1 cellular context compared by ENCODE assay signal in the genomic region with DNA sequence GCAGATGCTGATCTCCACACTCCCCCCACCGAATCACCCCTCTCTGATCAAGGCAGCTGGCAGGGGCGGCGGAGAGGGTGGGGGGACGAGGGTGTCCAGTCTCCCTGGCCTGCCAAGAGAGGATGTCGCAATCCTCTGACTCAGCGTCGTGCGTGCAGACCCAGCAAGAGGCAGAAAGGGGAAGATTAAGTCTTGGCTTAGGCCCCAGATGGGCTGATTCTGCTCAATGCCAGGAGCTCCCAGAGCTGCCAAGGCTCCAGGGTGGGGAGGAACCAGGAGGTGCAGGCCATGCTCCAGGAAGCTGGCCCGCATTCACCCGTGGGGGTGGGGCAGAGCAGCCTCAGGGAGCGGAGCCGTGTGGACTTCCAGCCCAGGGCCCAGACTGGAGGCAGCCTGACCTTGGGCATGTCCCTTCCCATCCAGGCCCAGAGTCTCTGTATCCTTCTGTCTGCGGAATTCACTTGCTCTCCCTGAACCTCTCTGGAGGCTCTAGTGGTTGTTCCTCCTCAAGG.
TF ChIP-seq lines count a peak whose summit lies in the region.

No MANE protein-coding gene starts in this region.

TF ChIP-seq in HepG2, 621 proteins besides CTCF, POLR2A, EP300 and RAD21 (continued from another document and continues in another):
- TF ChIP-seq, protein P1, sequence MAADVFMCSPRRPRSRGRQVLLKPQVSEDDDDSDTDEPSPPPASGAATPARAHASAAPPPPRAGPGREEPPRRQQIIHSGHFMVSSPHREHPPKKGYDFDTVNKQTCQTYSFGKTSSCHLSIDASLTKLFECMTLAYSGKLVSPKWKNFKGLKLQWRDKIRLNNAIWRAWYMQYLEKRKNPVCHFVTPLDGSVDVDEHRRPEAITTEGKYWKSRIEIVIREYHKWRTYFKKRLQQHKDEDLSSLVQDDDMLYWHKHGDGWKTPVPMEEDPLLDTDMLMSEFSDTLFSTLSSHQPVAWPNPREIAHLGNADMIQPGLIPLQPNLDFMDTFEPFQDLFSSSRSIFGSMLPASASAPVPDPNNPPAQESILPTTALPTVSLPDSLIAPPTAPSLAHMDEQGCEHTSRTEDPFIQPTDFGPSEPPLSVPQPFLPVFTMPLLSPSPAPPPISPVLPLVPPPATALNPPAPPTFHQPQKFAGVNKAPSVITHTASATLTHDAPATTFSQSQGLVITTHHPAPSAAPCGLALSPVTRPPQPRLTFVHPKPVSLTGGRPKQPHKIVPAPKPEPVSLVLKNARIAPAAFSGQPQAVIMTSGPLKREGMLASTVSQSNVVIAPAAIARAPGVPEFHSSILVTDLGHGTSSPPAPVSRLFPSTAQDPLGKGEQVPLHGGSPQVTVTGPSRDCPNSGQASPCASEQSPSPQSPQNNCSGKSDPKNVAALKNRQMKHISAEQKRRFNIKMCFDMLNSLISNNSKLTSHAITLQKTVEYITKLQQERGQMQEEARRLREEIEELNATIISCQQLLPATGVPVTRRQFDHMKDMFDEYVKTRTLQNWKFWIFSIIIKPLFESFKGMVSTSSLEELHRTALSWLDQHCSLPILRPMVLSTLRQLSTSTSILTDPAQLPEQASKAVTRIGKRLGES (CRISPR knock-in tag; IDR thresholded peaks at IDR 0.05; ENCODE audit: borderline replicate concordance), result no peak
- TF ChIP-seq KMT2A (CRISPR knock-in tag; IDR thresholded peaks at IDR 0.05), result no peak
- TF ChIP-seq ZFX (CRISPR knock-in tag; IDR thresholded peaks at IDR 0.05; ENCODE audit: low read depth), result peak; percentile 89
- TF ChIP-seq, protein P2, sequence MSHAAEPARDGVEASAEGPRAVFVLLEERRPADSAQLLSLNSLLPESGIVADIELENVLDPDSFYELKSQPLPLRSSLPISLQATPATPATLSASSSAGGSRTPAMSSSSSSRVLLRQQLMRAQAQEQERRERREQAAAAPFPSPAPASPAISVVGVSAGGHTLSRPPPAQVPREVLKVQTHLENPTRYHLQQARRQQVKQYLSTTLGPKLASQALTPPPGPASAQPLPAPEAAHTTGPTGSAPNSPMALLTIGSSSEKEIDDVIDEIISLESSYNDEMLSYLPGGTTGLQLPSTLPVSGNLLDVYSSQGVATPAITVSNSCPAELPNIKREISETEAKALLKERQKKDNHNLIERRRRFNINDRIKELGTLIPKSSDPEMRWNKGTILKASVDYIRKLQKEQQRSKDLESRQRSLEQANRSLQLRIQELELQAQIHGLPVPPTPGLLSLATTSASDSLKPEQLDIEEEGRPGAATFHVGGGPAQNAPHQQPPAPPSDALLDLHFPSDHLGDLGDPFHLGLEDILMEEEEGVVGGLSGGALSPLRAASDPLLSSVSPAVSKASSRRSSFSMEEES (CRISPR knock-in tag; IDR thresholded peaks at IDR 0.05), result no peak
- TF ChIP-seq KAT7 (CRISPR knock-in tag; IDR thresholded peaks at IDR 0.05; ENCODE audit: borderline replicate concordance), result no peak
- no peak for TF ChIP-seq NR2F2 (IDR thresholded peaks at IDR 0.05; ENCODE audit: borderline replicate concordance, low read depth)
- TF ChIP-seq ZNF543 (CRISPR knock-in tag; IDR thresholded peaks at IDR 0.05), result 0 out of 2 replicates have a peak, but pooled peaks have one; percentile 33
- TF ChIP-seq, protein P3, sequence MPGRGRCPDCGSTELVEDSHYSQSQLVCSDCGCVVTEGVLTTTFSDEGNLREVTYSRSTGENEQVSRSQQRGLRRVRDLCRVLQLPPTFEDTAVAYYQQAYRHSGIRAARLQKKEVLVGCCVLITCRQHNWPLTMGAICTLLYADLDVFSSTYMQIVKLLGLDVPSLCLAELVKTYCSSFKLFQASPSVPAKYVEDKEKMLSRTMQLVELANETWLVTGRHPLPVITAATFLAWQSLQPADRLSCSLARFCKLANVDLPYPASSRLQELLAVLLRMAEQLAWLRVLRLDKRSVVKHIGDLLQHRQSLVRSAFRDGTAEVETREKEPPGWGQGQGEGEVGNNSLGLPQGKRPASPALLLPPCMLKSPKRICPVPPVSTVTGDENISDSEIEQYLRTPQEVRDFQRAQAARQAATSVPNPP (CRISPR knock-in tag; IDR thresholded peaks at IDR 0.05), result no peak
- TF ChIP-seq ZNF792 (CRISPR knock-in tag; IDR thresholded peaks at IDR 0.05), result no peak
- no peak for TF ChIP-seq ZNF329 (CRISPR knock-in tag; IDR thresholded peaks at IDR 0.05; ENCODE audit: low read depth)
- TF ChIP-seq ZNF703 (CRISPR knock-in tag; IDR thresholded peaks at IDR 0.05; ENCODE audit: borderline replicate concordance), result no peak
- TF ChIP-seq ZNF350 (CRISPR knock-in tag; IDR thresholded peaks at IDR 0.05; ENCODE audit: borderline replicate concordance, low read depth), result no peak
- TF ChIP-seq SMC3 (IDR thresholded peaks at IDR 0.05; ENCODE audit: low read length), result no peak
- TF ChIP-seq, protein P4, sequence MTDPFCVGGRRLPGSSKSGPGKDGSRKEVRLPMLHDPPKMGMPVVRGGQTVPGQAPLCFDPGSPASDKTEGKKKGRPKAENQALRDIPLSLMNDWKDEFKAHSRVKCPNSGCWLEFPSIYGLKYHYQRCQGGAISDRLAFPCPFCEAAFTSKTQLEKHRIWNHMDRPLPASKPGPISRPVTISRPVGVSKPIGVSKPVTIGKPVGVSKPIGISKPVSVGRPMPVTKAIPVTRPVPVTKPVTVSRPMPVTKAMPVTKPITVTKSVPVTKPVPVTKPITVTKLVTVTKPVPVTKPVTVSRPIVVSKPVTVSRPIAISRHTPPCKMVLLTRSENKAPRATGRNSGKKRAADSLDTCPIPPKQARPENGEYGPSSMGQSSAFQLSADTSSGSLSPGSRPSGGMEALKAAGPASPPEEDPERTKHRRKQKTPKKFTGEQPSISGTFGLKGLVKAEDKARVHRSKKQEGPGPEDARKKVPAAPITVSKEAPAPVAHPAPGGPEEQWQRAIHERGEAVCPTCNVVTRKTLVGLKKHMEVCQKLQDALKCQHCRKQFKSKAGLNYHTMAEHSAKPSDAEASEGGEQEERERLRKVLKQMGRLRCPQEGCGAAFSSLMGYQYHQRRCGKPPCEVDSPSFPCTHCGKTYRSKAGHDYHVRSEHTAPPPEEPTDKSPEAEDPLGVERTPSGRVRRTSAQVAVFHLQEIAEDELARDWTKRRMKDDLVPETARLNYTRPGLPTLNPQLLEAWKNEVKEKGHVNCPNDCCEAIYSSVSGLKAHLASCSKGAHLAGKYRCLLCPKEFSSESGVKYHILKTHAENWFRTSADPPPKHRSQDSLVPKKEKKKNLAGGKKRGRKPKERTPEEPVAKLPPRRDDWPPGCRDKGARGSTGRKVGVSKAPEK (CRISPR knock-in tag; IDR thresholded peaks at IDR 0.05; ENCODE audit: borderline replicate concordance), result no peak
- no peak for TF ChIP-seq ISX (CRISPR knock-in tag; conservative IDR thresholded peaks at IDR 0.05)
- no peak for TF ChIP-seq ZNF205 (CRISPR knock-in tag; IDR thresholded peaks at IDR 0.05)
- TF ChIP-seq GZF1 (CRISPR knock-in tag; IDR thresholded peaks at IDR 0.05), result no peak
- peak; percentile 57; the same call in 1 of the 2 replicates for TF ChIP-seq KDM3A (CRISPR knock-in tag; IDR thresholded peaks at IDR 0.05; ENCODE audit: low read depth)
- TF ChIP-seq, protein P5, sequence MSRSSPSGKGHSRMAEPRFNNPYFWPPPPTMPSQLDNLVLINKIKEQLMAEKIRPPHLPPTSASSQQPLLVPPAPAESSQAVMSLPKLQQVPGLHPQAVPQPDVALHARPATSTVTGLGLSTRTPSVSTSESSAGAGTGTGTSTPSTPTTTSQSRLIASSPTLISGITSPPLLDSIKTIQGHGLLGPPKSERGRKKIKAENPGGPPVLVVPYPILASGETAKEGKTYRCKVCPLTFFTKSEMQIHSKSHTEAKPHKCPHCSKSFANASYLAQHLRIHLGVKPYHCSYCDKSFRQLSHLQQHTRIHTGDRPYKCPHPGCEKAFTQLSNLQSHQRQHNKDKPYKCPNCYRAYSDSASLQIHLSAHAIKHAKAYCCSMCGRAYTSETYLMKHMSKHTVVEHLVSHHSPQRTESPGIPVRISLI (CRISPR knock-in tag; IDR thresholded peaks at IDR 0.05; ENCODE audit: borderline replicate concordance), result peak; percentile 25; the same call in 1 of the 2 replicates
- TF ChIP-seq JDP2 (CRISPR knock-in tag; IDR thresholded peaks at IDR 0.05; ENCODE audit: borderline replicate concordance), result no peak
- TF ChIP-seq, protein P6, sequence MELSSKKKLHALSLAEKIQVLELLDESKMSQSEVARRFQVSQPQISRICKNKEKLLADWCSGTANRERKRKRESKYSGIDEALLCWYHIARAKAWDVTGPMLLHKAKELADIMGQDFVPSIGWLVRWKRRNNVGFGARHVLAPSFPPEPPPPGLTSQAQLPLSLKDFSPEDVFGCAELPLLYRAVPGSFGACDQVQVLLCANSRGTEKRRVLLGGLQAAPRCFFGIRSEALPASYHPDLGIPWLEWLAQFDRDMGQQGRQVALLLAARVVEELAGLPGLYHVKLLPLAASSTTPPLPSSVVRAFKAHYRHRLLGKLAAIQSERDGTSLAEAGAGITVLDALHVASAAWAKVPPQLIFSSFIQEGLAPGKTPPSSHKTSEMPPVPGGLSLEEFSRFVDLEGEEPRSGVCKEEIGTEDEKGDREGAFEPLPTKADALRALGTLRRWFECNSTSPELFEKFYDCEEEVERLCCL (CRISPR knock-in tag; IDR thresholded peaks at IDR 0.05; ENCODE audit: borderline replicate concordance), result no peak
- no peak for TF ChIP-seq ZNF660 (CRISPR knock-in tag; IDR thresholded peaks at IDR 0.05; ENCODE audit: borderline replicate concordance, low read depth)
- TF ChIP-seq SNAI1 (CRISPR knock-in tag; IDR thresholded peaks at IDR 0.05; ENCODE audit: borderline replicate concordance), result no peak
- TF ChIP-seq ARNTL (CRISPR knock-in tag; IDR thresholded peaks at IDR 0.05), result no peak
- TF ChIP-seq KLF16 (CRISPR knock-in tag; IDR thresholded peaks at IDR 0.05), result no peak
- TF ChIP-seq ZBTB3 (CRISPR knock-in tag; IDR thresholded peaks at IDR 0.05; ENCODE audit: borderline replicate concordance, low read depth), result no peak
- no peak for TF ChIP-seq ZNF782 (CRISPR knock-in tag; IDR thresholded peaks at IDR 0.05; ENCODE audit: borderline replicate concordance)
- TF ChIP-seq, protein P7, sequence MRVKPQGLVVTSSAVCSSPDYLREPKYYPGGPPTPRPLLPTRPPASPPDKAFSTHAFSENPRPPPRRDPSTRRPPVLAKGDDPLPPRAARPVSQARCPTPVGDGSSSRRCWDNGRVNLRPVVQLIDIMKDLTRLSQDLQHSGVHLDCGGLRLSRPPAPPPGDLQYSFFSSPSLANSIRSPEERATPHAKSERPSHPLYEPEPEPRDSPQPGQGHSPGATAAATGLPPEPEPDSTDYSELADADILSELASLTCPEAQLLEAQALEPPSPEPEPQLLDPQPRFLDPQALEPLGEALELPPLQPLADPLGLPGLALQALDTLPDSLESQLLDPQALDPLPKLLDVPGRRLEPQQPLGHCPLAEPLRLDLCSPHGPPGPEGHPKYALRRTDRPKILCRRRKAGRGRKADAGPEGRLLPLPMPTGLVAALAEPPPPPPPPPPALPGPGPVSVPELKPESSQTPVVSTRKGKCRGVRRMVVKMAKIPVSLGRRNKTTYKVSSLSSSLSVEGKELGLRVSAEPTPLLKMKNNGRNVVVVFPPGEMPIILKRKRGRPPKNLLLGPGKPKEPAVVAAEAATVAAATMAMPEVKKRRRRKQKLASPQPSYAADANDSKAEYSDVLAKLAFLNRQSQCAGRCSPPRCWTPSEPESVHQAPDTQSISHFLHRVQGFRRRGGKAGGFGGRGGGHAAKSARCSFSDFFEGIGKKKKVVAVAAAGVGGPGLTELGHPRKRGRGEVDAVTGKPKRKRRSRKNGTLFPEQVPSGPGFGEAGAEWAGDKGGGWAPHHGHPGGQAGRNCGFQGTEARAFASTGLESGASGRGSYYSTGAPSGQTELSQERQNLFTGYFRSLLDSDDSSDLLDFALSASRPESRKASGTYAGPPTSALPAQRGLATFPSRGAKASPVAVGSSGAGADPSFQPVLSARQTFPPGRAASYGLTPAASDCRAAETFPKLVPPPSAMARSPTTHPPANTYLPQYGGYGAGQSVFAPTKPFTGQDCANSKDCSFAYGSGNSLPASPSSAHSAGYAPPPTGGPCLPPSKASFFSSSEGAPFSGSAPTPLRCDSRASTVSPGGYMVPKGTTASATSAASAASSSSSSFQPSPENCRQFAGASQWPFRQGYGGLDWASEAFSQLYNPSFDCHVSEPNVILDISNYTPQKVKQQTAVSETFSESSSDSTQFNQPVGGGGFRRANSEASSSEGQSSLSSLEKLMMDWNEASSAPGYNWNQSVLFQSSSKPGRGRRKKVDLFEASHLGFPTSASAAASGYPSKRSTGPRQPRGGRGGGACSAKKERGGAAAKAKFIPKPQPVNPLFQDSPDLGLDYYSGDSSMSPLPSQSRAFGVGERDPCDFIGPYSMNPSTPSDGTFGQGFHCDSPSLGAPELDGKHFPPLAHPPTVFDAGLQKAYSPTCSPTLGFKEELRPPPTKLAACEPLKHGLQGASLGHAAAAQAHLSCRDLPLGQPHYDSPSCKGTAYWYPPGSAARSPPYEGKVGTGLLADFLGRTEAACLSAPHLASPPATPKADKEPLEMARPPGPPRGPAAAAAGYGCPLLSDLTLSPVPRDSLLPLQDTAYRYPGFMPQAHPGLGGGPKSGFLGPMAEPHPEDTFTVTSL (CRISPR knock-in tag; IDR thresholded peaks at IDR 0.05; ENCODE audit: borderline replicate concordance), result no peak
- TF ChIP-seq, protein P8, sequence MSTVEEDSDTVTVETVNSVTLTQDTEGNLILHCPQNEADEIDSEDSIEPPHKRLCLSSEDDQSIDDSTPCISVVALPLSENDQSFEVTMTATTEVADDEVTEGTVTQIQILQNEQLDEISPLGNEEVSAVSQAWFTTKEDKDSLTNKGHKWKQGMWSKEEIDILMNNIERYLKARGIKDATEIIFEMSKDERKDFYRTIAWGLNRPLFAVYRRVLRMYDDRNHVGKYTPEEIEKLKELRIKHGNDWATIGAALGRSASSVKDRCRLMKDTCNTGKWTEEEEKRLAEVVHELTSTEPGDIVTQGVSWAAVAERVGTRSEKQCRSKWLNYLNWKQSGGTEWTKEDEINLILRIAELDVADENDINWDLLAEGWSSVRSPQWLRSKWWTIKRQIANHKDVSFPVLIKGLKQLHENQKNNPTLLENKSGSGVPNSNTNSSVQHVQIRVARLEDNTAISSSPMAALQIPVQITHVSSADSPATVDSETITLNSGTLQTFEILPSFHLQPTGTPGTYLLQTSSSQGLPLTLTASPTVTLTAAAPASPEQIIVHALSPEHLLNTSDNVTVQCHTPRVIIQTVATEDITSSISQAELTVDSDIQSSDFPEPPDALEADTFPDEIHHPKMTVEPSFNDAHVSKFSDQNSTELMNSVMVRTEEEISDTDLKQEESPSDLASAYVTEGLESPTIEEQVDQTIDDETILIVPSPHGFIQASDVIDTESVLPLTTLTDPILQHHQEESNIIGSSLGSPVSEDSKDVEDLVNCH (CRISPR knock-in tag; IDR thresholded peaks at IDR 0.05), result no peak
- TF ChIP-seq, protein P9, sequence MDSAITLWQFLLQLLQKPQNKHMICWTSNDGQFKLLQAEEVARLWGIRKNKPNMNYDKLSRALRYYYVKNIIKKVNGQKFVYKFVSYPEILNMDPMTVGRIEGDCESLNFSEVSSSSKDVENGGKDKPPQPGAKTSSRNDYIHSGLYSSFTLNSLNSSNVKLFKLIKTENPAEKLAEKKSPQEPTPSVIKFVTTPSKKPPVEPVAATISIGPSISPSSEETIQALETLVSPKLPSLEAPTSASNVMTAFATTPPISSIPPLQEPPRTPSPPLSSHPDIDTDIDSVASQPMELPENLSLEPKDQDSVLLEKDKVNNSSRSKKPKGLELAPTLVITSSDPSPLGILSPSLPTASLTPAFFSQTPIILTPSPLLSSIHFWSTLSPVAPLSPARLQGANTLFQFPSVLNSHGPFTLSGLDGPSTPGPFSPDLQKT (CRISPR knock-in tag; IDR thresholded peaks at IDR 0.05; ENCODE audit: borderline replicate concordance), result no peak
- TF ChIP-seq EZH2 (conservative IDR thresholded peaks at IDR 0.05; ENCODE audit: low read depth, low read length), result no peak
- no peak for TF ChIP-seq SP2 (CRISPR knock-in tag; IDR thresholded peaks at IDR 0.05)
- TF ChIP-seq ZFP62 (CRISPR knock-in tag; IDR thresholded peaks at IDR 0.05), result no peak
- no peak for TF ChIP-seq HIVEP1 (CRISPR knock-in tag; IDR thresholded peaks at IDR 0.05)
- TF ChIP-seq CBX5 (CRISPR knock-in tag; IDR thresholded peaks at IDR 0.05; ENCODE audit: borderline replicate concordance), result peak; percentile 54; the same call in 1 of the 2 replicates
